ENCODE assay signal across 3 cellular contexts in the genomic region with DNA sequence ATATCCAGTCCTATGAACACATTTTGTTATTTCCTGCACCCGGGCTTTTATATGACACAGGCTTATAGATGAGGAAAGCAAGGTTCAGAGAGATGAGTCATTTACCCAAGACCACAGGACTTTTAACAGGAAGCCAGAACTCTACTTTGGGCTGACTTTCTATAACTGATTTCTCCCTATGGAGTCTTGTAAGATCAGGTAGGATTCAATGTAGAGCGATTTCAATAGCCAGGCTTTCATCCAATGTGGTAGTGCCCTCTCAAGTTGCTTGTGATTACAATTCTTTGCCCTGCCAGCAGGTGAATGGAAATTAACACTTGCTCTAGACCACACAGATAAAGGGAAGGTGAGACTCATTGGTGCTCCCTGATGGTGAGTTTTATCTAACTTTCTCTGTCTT.
TF ChIP-seq lines count a peak whose summit lies in the region.

No MANE protein-coding gene starts in this region.

TF ChIP-seq in liver, 16 proteins besides CTCF, POLR2A, EP300 and RAD21:
- TF ChIP-seq RXRA (IDR thresholded peaks at IDR 0.05) (no peak), EGR1 (IDR thresholded peaks at IDR 0.05; ENCODE audit: low read depth in 2 of 2) (no peak), GABPA (IDR thresholded peaks at IDR 0.05 in 1 of 2, conservative IDR thresholded peaks at IDR 0.05 in 1 of 2) (no peak), HNF4A (conservative IDR thresholded peaks at IDR 0.05) (no peak), YY1 (IDR thresholded peaks at IDR 0.05) (no peak)
- TF ChIP-seq, protein P1, sequence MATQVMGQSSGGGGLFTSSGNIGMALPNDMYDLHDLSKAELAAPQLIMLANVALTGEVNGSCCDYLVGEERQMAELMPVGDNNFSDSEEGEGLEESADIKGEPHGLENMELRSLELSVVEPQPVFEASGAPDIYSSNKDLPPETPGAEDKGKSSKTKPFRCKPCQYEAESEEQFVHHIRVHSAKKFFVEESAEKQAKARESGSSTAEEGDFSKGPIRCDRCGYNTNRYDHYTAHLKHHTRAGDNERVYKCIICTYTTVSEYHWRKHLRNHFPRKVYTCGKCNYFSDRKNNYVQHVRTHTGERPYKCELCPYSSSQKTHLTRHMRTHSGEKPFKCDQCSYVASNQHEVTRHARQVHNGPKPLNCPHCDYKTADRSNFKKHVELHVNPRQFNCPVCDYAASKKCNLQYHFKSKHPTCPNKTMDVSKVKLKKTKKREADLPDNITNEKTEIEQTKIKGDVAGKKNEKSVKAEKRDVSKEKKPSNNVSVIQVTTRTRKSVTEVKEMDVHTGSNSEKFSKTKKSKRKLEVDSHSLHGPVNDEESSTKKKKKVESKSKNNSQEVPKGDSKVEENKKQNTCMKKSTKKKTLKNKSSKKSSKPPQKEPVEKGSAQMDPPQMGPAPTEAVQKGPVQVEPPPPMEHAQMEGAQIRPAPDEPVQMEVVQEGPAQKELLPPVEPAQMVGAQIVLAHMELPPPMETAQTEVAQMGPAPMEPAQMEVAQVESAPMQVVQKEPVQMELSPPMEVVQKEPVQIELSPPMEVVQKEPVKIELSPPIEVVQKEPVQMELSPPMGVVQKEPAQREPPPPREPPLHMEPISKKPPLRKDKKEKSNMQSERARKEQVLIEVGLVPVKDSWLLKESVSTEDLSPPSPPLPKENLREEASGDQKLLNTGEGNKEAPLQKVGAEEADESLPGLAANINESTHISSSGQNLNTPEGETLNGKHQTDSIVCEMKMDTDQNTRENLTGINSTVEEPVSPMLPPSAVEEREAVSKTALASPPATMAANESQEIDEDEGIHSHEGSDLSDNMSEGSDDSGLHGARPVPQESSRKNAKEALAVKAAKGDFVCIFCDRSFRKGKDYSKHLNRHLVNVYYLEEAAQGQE (IDR thresholded peaks at IDR 0.05) = no peak
- TF ChIP-seq, protein P2, sequence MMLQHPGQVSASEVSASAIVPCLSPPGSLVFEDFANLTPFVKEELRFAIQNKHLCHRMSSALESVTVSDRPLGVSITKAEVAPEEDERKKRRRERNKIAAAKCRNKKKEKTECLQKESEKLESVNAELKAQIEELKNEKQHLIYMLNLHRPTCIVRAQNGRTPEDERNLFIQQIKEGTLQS (IDR thresholded peaks at IDR 0.05) = no peak

TF ChIP-seq in HepG2, 621 proteins besides CTCF, POLR2A, EP300 and RAD21:
- TF ChIP-seq ELF4 (CRISPR knock-in tag; IDR thresholded peaks at IDR 0.05; ENCODE audit: borderline replicate concordance) = no peak
- TF ChIP-seq, protein P3, sequence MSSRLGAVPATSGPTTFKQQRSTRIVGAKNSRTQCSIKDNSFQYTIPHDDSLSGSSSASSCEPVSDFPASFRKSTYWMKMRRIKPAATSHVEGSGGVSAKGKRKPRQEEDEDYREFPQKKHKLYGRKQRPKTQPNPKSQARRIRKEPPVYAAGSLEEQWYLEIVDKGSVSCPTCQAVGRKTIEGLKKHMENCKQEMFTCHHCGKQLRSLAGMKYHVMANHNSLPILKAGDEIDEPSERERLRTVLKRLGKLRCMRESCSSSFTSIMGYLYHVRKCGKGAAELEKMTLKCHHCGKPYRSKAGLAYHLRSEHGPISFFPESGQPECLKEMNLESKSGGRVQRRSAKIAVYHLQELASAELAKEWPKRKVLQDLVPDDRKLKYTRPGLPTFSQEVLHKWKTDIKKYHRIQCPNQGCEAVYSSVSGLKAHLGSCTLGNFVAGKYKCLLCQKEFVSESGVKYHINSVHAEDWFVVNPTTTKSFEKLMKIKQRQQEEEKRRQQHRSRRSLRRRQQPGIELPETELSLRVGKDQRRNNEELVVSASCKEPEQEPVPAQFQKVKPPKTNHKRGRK (CRISPR knock-in tag; IDR thresholded peaks at IDR 0.05) = no peak
- no peak for TF ChIP-seq MZF1 (CRISPR knock-in tag; IDR thresholded peaks at IDR 0.05; ENCODE audit: borderline replicate concordance)
- TF ChIP-seq, protein P4, sequence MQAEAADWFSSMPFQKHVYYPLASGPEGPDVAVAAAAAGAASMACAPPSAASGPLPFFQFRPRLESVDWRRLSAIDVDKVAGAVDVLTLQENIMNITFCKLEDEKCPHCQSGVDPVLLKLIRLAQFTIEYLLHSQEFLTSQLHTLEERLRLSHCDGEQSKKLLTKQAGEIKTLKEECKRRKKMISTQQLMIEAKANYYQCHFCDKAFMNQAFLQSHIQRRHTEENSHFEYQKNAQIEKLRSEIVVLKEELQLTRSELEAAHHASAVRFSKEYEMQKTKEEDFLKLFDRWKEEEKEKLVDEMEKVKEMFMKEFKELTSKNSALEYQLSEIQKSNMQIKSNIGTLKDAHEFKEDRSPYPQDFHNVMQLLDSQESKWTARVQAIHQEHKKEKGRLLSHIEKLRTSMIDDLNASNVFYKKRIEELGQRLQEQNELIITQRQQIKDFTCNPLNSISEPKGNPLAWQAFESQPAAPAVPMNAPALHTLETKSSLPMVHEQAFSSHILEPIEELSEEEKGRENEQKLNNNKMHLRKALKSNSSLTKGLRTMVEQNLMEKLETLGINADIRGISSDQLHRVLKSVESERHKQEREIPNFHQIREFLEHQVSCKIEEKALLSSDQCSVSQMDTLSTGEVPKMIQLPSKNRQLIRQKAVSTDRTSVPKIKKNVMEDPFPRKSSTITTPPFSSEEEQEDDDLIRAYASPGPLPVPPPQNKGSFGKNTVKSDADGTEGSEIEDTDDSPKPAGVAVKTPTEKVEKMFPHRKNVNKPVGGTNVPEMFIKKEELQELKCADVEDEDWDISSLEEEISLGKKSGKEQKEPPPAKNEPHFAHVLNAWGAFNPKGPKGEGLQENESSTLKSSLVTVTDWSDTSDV (CRISPR knock-in tag; IDR thresholded peaks at IDR 0.05) = no peak
- no peak for TF ChIP-seq TOE1 (CRISPR knock-in tag; IDR thresholded peaks at IDR 0.05)
- TF ChIP-seq ZNF670 (CRISPR knock-in tag; IDR thresholded peaks at IDR 0.05; ENCODE audit: borderline replicate concordance) = no peak
- TF ChIP-seq ZNF879 (CRISPR knock-in tag; IDR thresholded peaks at IDR 0.05) = no peak
- no peak for TF ChIP-seq NFYB (CRISPR knock-in tag; IDR thresholded peaks at IDR 0.05)
- no peak for TF ChIP-seq ZNF260 (CRISPR knock-in tag; IDR thresholded peaks at IDR 0.05; ENCODE audit: borderline replicate concordance, low read depth)

TF ChIP-seq in H1, 55 proteins besides CTCF, POLR2A, EP300 and RAD21:
- TF ChIP-seq JUND (IDR thresholded peaks at IDR 0.05; ENCODE audit: low read length) = no peak
- TF ChIP-seq FOSL1 (IDR thresholded peaks at IDR 0.05; ENCODE audit: insufficient read depth, low read depth, low read length) = no peak
- TF ChIP-seq GABPA (IDR thresholded peaks at IDR 0.05; ENCODE audit: borderline replicate concordance, insufficient read depth, low read length) = no peak
- no peak for TF ChIP-seq BACH1 (IDR thresholded peaks at IDR 0.05; ENCODE audit: low read length)
- no peak for TF ChIP-seq SP2 (IDR thresholded peaks at IDR 0.05; ENCODE audit: low read length)
- TF ChIP-seq NRF1 (IDR thresholded peaks at IDR 0.05; ENCODE audit: low read depth, low read length) = no peak
- TF ChIP-seq CEBPB (IDR thresholded peaks at IDR 0.05; ENCODE audit: low read depth, low read length) = no peak
- no peak for TF ChIP-seq MAFK (IDR thresholded peaks at IDR 0.05; ENCODE audit: low read depth, low read length)
- no peak for TF ChIP-seq CTBP2 (IDR thresholded peaks at IDR 0.05; ENCODE audit: borderline replicate concordance, insufficient read depth, insufficient read length, low read length)
- no peak for TF ChIP-seq YY1 (IDR thresholded peaks at IDR 0.05; ENCODE audit: low read depth, low read length)
